In genomic region chr10:17349009-17349349, GRCh38 we compare ENCODE assay signal across 9 cellular contexts.
DNase-seq lines count a peak whose midpoint lies in the region; ATAC-seq, FAIRE-seq and TF ChIP-seq lines count a peak whose summit lies in the region.
"Had no signal": no experiment of that assay in that cellular context is flagged by ENCODE, and none has a peak within 500 bp of the region (broad histone marks: within the 10 kb centered on the region; RNA-seq: fewer than 3 reads in every experiment).

No MANE protein-coding gene starts in this region.

- H3K4me2 ChIP-seq in GM23248 (ENCODE audit: unreplicated experiment) (peak overlapping the region; percentile 64), keratinocyte (ENCODE audit: control insufficient read depth, extremely low read depth, insufficient read depth, low read depth, low read length) (peak overlapping the region; percentile 80)

- H3K36me3 ChIP-seq in GM23248 (ENCODE audit: low read depth) (no peaks in the 10 kb centered on the region), adipocyte (ENCODE audit: control insufficient read depth, insufficient read depth, low read length, severe bottlenecking) (no peaks in the 10 kb centered on the region), keratinocyte (ENCODE audit: control insufficient read depth in 2 of 2, extremely low read depth in 1 of 2, insufficient read depth in 2 of 2, low read length in 2 of 2) (no peaks in the 10 kb centered on the region), stomach smooth muscle (ENCODE audit: control insufficient read depth in 2 of 2, insufficient read depth in 2 of 2, low read length in 2 of 2) (no peaks in the 10 kb centered on the region), mucosa of descending colon (ENCODE audit: low read depth) (no peaks in the 10 kb centered on the region)

- 1 to 4% methylated on average over 5 of the region's 5 CpGs for WGBS in GM23248 (ENCODE audit: low coverage in 1 of 2, low lambda C conversion rate in 2 of 2, missing lambda C conversion rate in 2 of 2), 2 experiments

- DNase-seq in GM23248 (no peak), adipocyte (ENCODE audit: low read depth) (no peak), keratinocyte (ENCODE audit: low read depth, low spot score) (no peak), mucosa of descending colon (no peak), AML-193 (lab: John Stamatoyannopoulos, UW) (no peak)
- no peak for DNase-seq in stimulated activated CD4-positive, alpha-beta T cell treated with anti-CD3 and anti-CD28 coated beads, Interleukin-15, amount 100 ng/mL, for 24 hours
- DNase-seq: NCI-H1436 had no signal

- H3K27me3 ChIP-seq in GM23248 (replicated peaks; ENCODE audit: insufficient read depth), result no peaks in the 10 kb centered on the region
- H3K27me3 ChIP-seq in adipocyte (replicated peaks; ENCODE audit: control insufficient read depth, insufficient read depth, low read length), result no peaks in the 10 kb centered on the region
- no peaks in the 10 kb centered on the region for H3K27me3 ChIP-seq in keratinocyte (ENCODE audit: control insufficient read depth, extremely low read depth, insufficient read depth, low read length)
- H3K27me3 ChIP-seq in stomach smooth muscle (ENCODE audit: control insufficient read depth in 1 of 2, insufficient read depth in 2 of 2, low read length in 2 of 2), result no peaks in the 10 kb centered on the region

- in situ Hi-C loops in GM23248 (cut with MboI), result no loop called here

- peak overlapping the region; percentile 62 for H3K4me3 ChIP-seq in GM23248
- peak overlapping the region; percentile 77 for H3K4me3 ChIP-seq in adipocyte (ENCODE audit: low read length)
- H3K4me3 ChIP-seq in keratinocyte (ENCODE audit: control insufficient read depth in 2 of 3, extremely low read depth in 1 of 3, insufficient read depth in 2 of 3, low read depth in 1 of 3, low read length in 3 of 3), result peak overlapping the region; percentile 9 to 55 (median 54)
- peak overlapping the region; percentile 52 to 58 for H3K4me3 ChIP-seq in stomach smooth muscle (ENCODE audit: low read length in 2 of 2)
- no peak overlapping the region for H3K4me3 ChIP-seq in mucosa of descending colon

- H3K27ac ChIP-seq in GM23248, result peak overlapping the region; percentile 63
- H3K27ac ChIP-seq in keratinocyte (ENCODE audit: control insufficient read depth, insufficient read depth, low read length), result peak overlapping the region; percentile 84
- no peak overlapping the region for H3K27ac ChIP-seq in stomach smooth muscle (ENCODE audit: low read length)

- dilution Hi-C loops in keratinocyte (cut with MboI; ENCODE audit: extremely low pct_ligation_motif_present, low sequenced_read_pairs), result no loop called here

- H3K79me2 ChIP-seq in GM23248 (ENCODE audit: insufficient read depth) (no peaks in the 10 kb centered on the region), keratinocyte (ENCODE audit: control insufficient read depth, insufficient read depth, low read length) (no peaks in the 10 kb centered on the region)

- peaks cover 21% of the 10 kb centered on the region for H3F3A ChIP-seq in GM23248 (ENCODE audit: insufficient read depth)

- H2AFZ ChIP-seq in GM23248, result peak overlapping the region; percentile 72
- H2AFZ ChIP-seq in keratinocyte (ENCODE audit: control insufficient read depth, low read length), result peak overlapping the region; percentile 85

- FAIRE-seq in keratinocyte (lab: Jason Lieb, UNC), result no peak

- TF ChIP-seq CTCF in keratinocyte (optimal IDR thresholded peaks at IDR 0.05 in 1 of 3, IDR thresholded peaks at IDR 0.05 in 1 of 3, conservative IDR thresholded peaks at IDR 0.05 in 1 of 3; ENCODE audit: extremely low read depth in 1 of 3, insufficient read depth in 2 of 3, low read length in 3 of 3) (no peak), mucosa of descending colon (IDR thresholded peaks at IDR 0.05) (no peak)

- H4K20me1 ChIP-seq in GM23248 (ENCODE audit: insufficient read depth) (no peaks in the 10 kb centered on the region), keratinocyte (ENCODE audit: control insufficient read depth, extremely low read depth, insufficient read depth, low read length) (no peaks in the 10 kb centered on the region)

- H3K9me2 ChIP-seq in GM23248 (ENCODE audit: insufficient read depth), result no peaks in the 10 kb centered on the region

- intact Hi-C loops in mucosa of descending colon (cut with DNase I, micrococcal nuclease), result no loop called here

- H3K9me1 ChIP-seq in keratinocyte (ENCODE audit: control insufficient read depth, extremely low read depth, insufficient read depth, low read length), result peaks cover 2% of the 10 kb centered on the region

- H3K9ac ChIP-seq in GM23248 (peak overlapping the region; percentile 44; the same call in 1 of the 2 replicates), adipocyte (ENCODE audit: low read length) (peak overlapping the region; percentile 65), keratinocyte (ENCODE audit: control insufficient read depth, extremely low read depth, insufficient read depth, low read length) (peak overlapping the region; percentile 40), stomach smooth muscle (ENCODE audit: low read length in 2 of 2) (no peak overlapping the region)

- ATAC-seq in GM19397 (IDR thresholded peaks at IDR 0.05; ENCODE audit: unreplicated experiment) (no peak), mucosa of descending colon (no peak)

- H3K4me1 ChIP-seq in GM23248 (ENCODE audit: insufficient read depth) (peaks cover 27% of the 10 kb centered on the region), adipocyte (ENCODE audit: control insufficient read depth, insufficient read depth, low read length) (peaks cover 14% of the 10 kb centered on the region), keratinocyte (ENCODE audit: control insufficient read depth, extremely low read depth, insufficient read depth, low read length) (peaks cover 30% of the 10 kb centered on the region), stomach smooth muscle (ENCODE audit: control insufficient read depth, insufficient read depth, low read length) (no peaks in the 10 kb centered on the region), mucosa of descending colon (ENCODE audit: low read depth) (peaks cover 3% of the 10 kb centered on the region)

- H3K9me3 ChIP-seq in GM23248 (ENCODE audit: low read depth) (no peaks in the 10 kb centered on the region), adipocyte (ENCODE audit: control insufficient read depth, low read length) (no peaks in the 10 kb centered on the region), keratinocyte (ENCODE audit: control insufficient read depth, low read depth, low read length) (no peaks in the 10 kb centered on the region), stomach smooth muscle (ENCODE audit: control insufficient read depth in 2 of 2, low read length in 2 of 2) (no peaks in the 10 kb centered on the region), mucosa of descending colon (no peaks in the 10 kb centered on the region)

Comparison
In these comparisons a context has a peak if more than half of its experiments do, and no peak if none do; other contexts are left out.
1. H3K9ac ChIP-seq: peak in GM23248 (single experiment), adipocyte (single experiment) and keratinocyte (single experiment); none in stomach smooth muscle (0 of 2).